ENCODE assay signal across 5 cellular contexts in genomic region chr11:89669993-89670669, GRCh38. TPM values are rescaled to one million over a fixed set of nuclear protein-coding genes. Genes with fewer than 3 reads are reported as not detected.
"Had no signal": no experiment of that assay in that cellular context is flagged by ENCODE, and none has a peak within 500 bp of the region (broad histone marks: within the 10 kb centered on the region; RNA-seq: fewer than 3 reads in every experiment).

No MANE protein-coding gene starts in this region.

RNA-seq across cellular contexts. Expression of gene TRIM77, which starts 40.0 kb away (rescaled TPM):
- total RNA-seq: GM23248, H9, HT-29, IMR-90, K562 had no signal
